Comparison of ENCODE assay signal across 22 cellular contexts in genomic region chr1:226652613-226653012, GRCh38.
DNase-seq lines count a peak whose midpoint lies in the region; ATAC-seq, FAIRE-seq and TF ChIP-seq lines count a peak whose summit lies in the region.
"Had no signal": no experiment of that assay in that cellular context is flagged by ENCODE, and none has a peak within 500 bp of the region (broad histone marks: within the 10 kb centered on the region; RNA-seq: fewer than 3 reads in every experiment).

No MANE protein-coding gene starts in this region.

- H3K27me3 Mint-ChIP-seq in stimulated activated naive B cell treated with anti-CD40 and anti-IgM and Interleukin-4, amounts not matched to agents 10 μg/mL and 1 μg/mL and 100 μg/mL, for 72 hours = no peaks in the 10 kb centered on the region

- no peak for TF ChIP-seq RAD21 in H1 (IDR thresholded peaks at IDR 0.05 in 1 of 2, conservative IDR thresholded peaks at IDR 0.05 in 1 of 2; ENCODE audit: low read depth in 2 of 2, low read length in 2 of 2)

- H3K4ac ChIP-seq in H1 (replicated peaks; ENCODE audit: insufficient read length, low read depth, low read length) = no peak overlapping the region

- no peak overlapping the region for H4K5ac ChIP-seq in H1 (ENCODE audit: insufficient read length, low read depth, low read length)

- no peak overlapping the region for H3K23ac ChIP-seq in H1 (ENCODE audit: insufficient read length)

- H3K9ac ChIP-seq in H1 (replicated peaks in 1 of 4; ENCODE audit: extremely low read depth in 1 of 4, low read depth in 3 of 4, low read length in 3 of 4) = no peak overlapping the region

- 0 out of 2 replicates have a peak overlapping the region, but pooled peaks have one; percentile 71 for H2AK5ac ChIP-seq in H1 (ENCODE audit: low read depth, low read length)

- no peaks in the 10 kb centered on the region for H3K27me3 ChIP-seq in right cardiac atrium (ENCODE audit: control insufficient read depth, insufficient read depth)
- H3K27me3 ChIP-seq in left ventricle myocardium inferior (ENCODE audit: low read depth) = no peaks in the 10 kb centered on the region
- no peaks in the 10 kb centered on the region; a peak in 1 of 7 replicates for H3K27me3 ChIP-seq in H1 (replicated peaks in 1 of 4; ENCODE audit: control insufficient read depth in 3 of 4, extremely low read depth in 1 of 4, insufficient read depth in 3 of 4, low read length in 3 of 4)
- H3K27me3 ChIP-seq in BE2C = no peaks in the 10 kb centered on the region
- H3K27me3 ChIP-seq: heart right ventricle, tibial nerve had no signal

- DNase-seq in right cardiac atrium = peak in 2 of 3 donors; percentile 5 to 30
- DNase-seq in left ventricle myocardium inferior = no peak
- peak; percentile 21 for DNase-seq in NCI-H69 (lab: John Stamatoyannopoulos, UW)
- DNase-seq in H1 (ENCODE audit: low read depth in 1 of 2, low spot score in 2 of 2) = no peak
- DNase-seq in stimulated activated naive B cell treated with anti-CD40 and anti-IgM and Interleukin-4, amounts not matched to agents 10 μg/mL and 1 μg/mL and 100 μg/mL, for 72 hours = no peak
- DNase-seq in SKM-1 (lab: John Stamatoyannopoulos, UW; ENCODE audit: unreplicated experiment) = no peak
- no peak for DNase-seq in BE2C
- DNase-seq: activated CD4-positive, alpha-beta T cell treated with anti-CD3 and anti-CD28 coated beads for 1 hour; foreskin fibroblast; heart right ventricle; HFFc6; KG1; NCI-H1694 treated with DMSO at 0.1 percent for 48 hours; OCI-M1; stimulated activated CD4-positive, alpha-beta T cell treated with anti-CD3 and anti-CD28 coated beads, Interleukin-2, amount 100 ng/mL, for 48 hours had no signal

- ATAC-seq in right cardiac atrium = no peak
- no peak for ATAC-seq in stimulated activated naive B cell treated with anti-CD40 and anti-IgM and Interleukin-4, amounts not matched to agents 10 μg/mL and 1 μg/mL and 100 μg/mL, for 72 hours (replicated peaks)
- ATAC-seq: heart right ventricle, Right ventricle myocardium inferior had no signal

- peak overlapping the region in 1 of 2 donors; percentile 12 for H3K4me3 Mint-ChIP-seq in stimulated activated naive B cell treated with anti-CD40 and anti-IgM and Interleukin-4, amounts not matched to agents 10 μg/mL and 1 μg/mL and 100 μg/mL, for 72 hours
- H3K4me3 Mint-ChIP-seq: HFFc6 had no signal

- no peaks in the 10 kb centered on the region for H3K79me1 ChIP-seq in H1 (ENCODE audit: low read depth, low read length)

- POLR2A ChIA-PET in H1 (lab: Charles Lee; ENCODE audit: partially characterized antibody) = no interaction called here

- FAIRE-seq in H1 (lab: Jason Lieb, UNC) = no peak
- FAIRE-seq: astrocyte, HTR-8/SVneo, TTC549 had no signal

- peaks cover 28 to 54% of the 10 kb centered on the region in 2 donors for H3K36me3 Mint-ChIP-seq in stimulated activated naive B cell treated with anti-CD40 and anti-IgM and Interleukin-4, amounts not matched to agents 10 μg/mL and 1 μg/mL and 100 μg/mL, for 72 hours

- H3K4me1 Mint-ChIP-seq in stimulated activated naive B cell treated with anti-CD40 and anti-IgM and Interleukin-4, amounts not matched to agents 10 μg/mL and 1 μg/mL and 100 μg/mL, for 72 hours = peaks cover 8 to 45% of the 10 kb centered on the region in 2 donors

- H2BK20ac ChIP-seq in H1 (ENCODE audit: low read length) = no peak overlapping the region

- peaks cover 29% of the 10 kb centered on the region for H3K4me1 ChIP-seq in right cardiac atrium (ENCODE audit: control insufficient read depth, insufficient read depth, low read length)
- H3K4me1 ChIP-seq in left ventricle myocardium inferior = peaks cover 1% of the 10 kb centered on the region
- H3K4me1 ChIP-seq in H1 (replicated peaks in 1 of 4; ENCODE audit: control insufficient read depth in 3 of 4, insufficient read depth in 4 of 4, low read length in 3 of 4) = peaks cover 4 to 36% (median 25%) of the 10 kb centered on the region in 4 experiments
- peaks cover 22% of the 10 kb centered on the region for H3K4me1 ChIP-seq in BE2C

- H2BK5ac ChIP-seq in H1 (ENCODE audit: low read depth, low read length) = peak overlapping the region; percentile 88; the same call in 1 of the 2 replicates

- no peaks in the 10 kb centered on the region for H3K79me2 ChIP-seq in H1 (ENCODE audit: control insufficient read depth in 1 of 2, insufficient read depth in 2 of 2, low read length in 2 of 2)

- no peak for TF ChIP-seq POLR2A in H1 (IDR thresholded peaks at IDR 0.05; ENCODE audit: control extremely low read depth in 1 of 2, low read depth in 2 of 2, low read length in 2 of 2)

- no peak for TF ChIP-seq CTCF in left ventricle myocardium inferior (IDR thresholded peaks at IDR 0.05; ENCODE audit: borderline replicate concordance)
- TF ChIP-seq CTCF in H1 (IDR thresholded peaks at IDR 0.05; ENCODE audit: control extremely low read depth in 1 of 3, insufficient read depth in 1 of 3, low read depth in 1 of 3, low read length in 3 of 3) = no peak
- TF ChIP-seq CTCF in BE2C (IDR thresholded peaks at IDR 0.05; ENCODE audit: low read depth, low read length) = no peak

- WGBS in right cardiac atrium = 91% methylated on average over 6 of the region's 6 CpGs
- WGBS in H1 (ENCODE audit: extremely low coverage in 1 of 2, insufficient coverage in 1 of 2, insufficient read length in 1 of 2, insufficient replicate concordance in 2 of 2, low coverage in 1 of 2, low lambda C conversion rate in 2 of 2, missing lambda C conversion rate in 1 of 2), 2 experiments = 86% methylated on average over 5 of the region's 6 CpGs; no CpG with 5 or more reads in 1 of the 2 experiments

- H3K27ac Mint-ChIP-seq in stimulated activated naive B cell treated with anti-CD40 and anti-IgM and Interleukin-4, amounts not matched to agents 10 μg/mL and 1 μg/mL and 100 μg/mL, for 72 hours = peak overlapping the region; percentile 97
- H3K27ac Mint-ChIP-seq: HFFc6 had no signal

- H3K14ac ChIP-seq in H1 (ENCODE audit: insufficient read length) = no peak overlapping the region

- H3K18ac ChIP-seq in H1 (ENCODE audit: extremely low read depth, low read length) = peak overlapping the region; percentile 26; the same call in 1 of the 2 replicates

- H3K56ac ChIP-seq in H1 (replicated peaks; ENCODE audit: insufficient read length, low read depth, low read length) = no peak overlapping the region

- CTCF ChIA-PET in H1 (lab: Charles Lee; ENCODE audit: partially characterized antibody) = interaction anchor here (0.7 to 6.1 kb wide), 5 partner anchors 8 to 84 kb away, joined by 3 to 27 read pairs (median 7); no protein-coding TSS in a partner anchor

- H3K4me3 ChIP-seq in right cardiac atrium (ENCODE audit: low read length) (no peak overlapping the region), left ventricle myocardium inferior (no peak overlapping the region), H1 (ENCODE audit: extremely low read depth in 1 of 4, insufficient read depth in 2 of 4, low read depth in 3 of 4, low read length in 4 of 4) (no peak overlapping the region), BE2C (ENCODE audit: low read depth, low read length) (no peak overlapping the region)
- H3K4me3 ChIP-seq: heart right ventricle, prostate gland, skin epidermis, tibial nerve had no signal

- no peaks in the 10 kb centered on the region for H3K9me3 Mint-ChIP-seq in stimulated activated naive B cell treated with anti-CD40 and anti-IgM and Interleukin-4, amounts not matched to agents 10 μg/mL and 1 μg/mL and 100 μg/mL, for 72 hours
- H3K9me3 Mint-ChIP-seq: HFFc6 had no signal

- no peak overlapping the region for H3K4me2 ChIP-seq in H1 (ENCODE audit: insufficient read depth in 1 of 2, low read depth in 2 of 2, low read length in 2 of 2)

- H4K20me1 ChIP-seq in H1 (replicated peaks in 1 of 2; ENCODE audit: control insufficient read depth in 1 of 2, insufficient read depth in 2 of 2, low read length in 2 of 2) = peaks cover 0 to 4% of the 10 kb centered on the region in 2 experiments

- no peaks in the 10 kb centered on the region for H3K23me2 ChIP-seq in H1 (ENCODE audit: low read depth, low read length)

- no peak for TF ChIP-seq EP300 in H1 (IDR thresholded peaks at IDR 0.05; ENCODE audit: borderline replicate concordance in 1 of 2, low read depth in 2 of 2, low read length in 2 of 2)

- no peak overlapping the region for H4K8ac ChIP-seq in H1 (ENCODE audit: extremely low read depth, insufficient read depth, low read length)

- H4K91ac ChIP-seq in H1 (replicated peaks; ENCODE audit: insufficient read length, low read length) = peak overlapping the region; percentile 49

- no peak overlapping the region for H2AFZ ChIP-seq in H1 (ENCODE audit: low read length)

- H3K27ac ChIP-seq in right cardiac atrium (ENCODE audit: low read length) (no peak overlapping the region), left ventricle myocardium inferior (replicated peaks) (no peak overlapping the region), H1 (ENCODE audit: low read depth, low read length) (no peak overlapping the region)

- H3K36me3 ChIP-seq in left ventricle myocardium inferior (peaks cover 9% of the 10 kb centered on the region), H1 (ENCODE audit: control insufficient read depth in 2 of 4, insufficient read depth in 4 of 4, low read length in 3 of 4) (no peaks in the 10 kb centered on the region), BE2C (no peaks in the 10 kb centered on the region)

- H2BK120ac ChIP-seq in H1 (replicated peaks; ENCODE audit: low read depth, low read length) = no peak overlapping the region

- H2BK15ac ChIP-seq in H1 (ENCODE audit: low read length) = no peak overlapping the region; the same call in 1 of the 2 replicates

- intact Hi-C loops in right cardiac atrium (cut with DNase I) (loop anchor here in 1 of 4 donors (5.0 kb wide), 1 partner anchor 165 kb away; no protein-coding TSS in a partner anchor), left ventricle myocardium inferior (cut with micrococcal nuclease) (loop anchor here (10.0 kb wide), 1 partner anchor 82 kb away; the partner anchor contains the start of gene ITPKB)

- H2BK12ac ChIP-seq in H1 (ENCODE audit: low read depth, low read length) = no peak overlapping the region; the same call in 1 of the 2 replicates

- no peaks in the 10 kb centered on the region for H3K9me3 ChIP-seq in right cardiac atrium (ENCODE audit: control insufficient read depth, low read length)
- no peaks in the 10 kb centered on the region for H3K9me3 ChIP-seq in left ventricle myocardium inferior (replicated peaks)
- no peaks in the 10 kb centered on the region for H3K9me3 ChIP-seq in H1 (ENCODE audit: insufficient read depth in 2 of 2, low read depth in 1 of 2, low read length in 1 of 2)
- no peaks in the 10 kb centered on the region for H3K9me3 ChIP-seq in BE2C
- H3K9me3 ChIP-seq: heart right ventricle, prostate gland, tibial nerve had no signal

TF ChIP-seq in H1, 55 proteins besides CTCF, POLR2A, EP300 and RAD21 (continues in another document):
- no peak for TF ChIP-seq GTF2F1 (IDR thresholded peaks at IDR 0.05; ENCODE audit: borderline replicate concordance, low read depth, low read length)
- TF ChIP-seq MAFK (IDR thresholded peaks at IDR 0.05; ENCODE audit: low read depth, low read length) = no peak
- TF ChIP-seq TCF12 (IDR thresholded peaks at IDR 0.05; ENCODE audit: low read depth, low read length) = no peak
- TF ChIP-seq KDM1A (IDR thresholded peaks at IDR 0.05; ENCODE audit: borderline replicate concordance, low read length) = no peak
- no peak for TF ChIP-seq POLR2AphosphoS5 (IDR thresholded peaks at IDR 0.05; ENCODE audit: low read depth, low read length)
- no peak for TF ChIP-seq CEBPB (IDR thresholded peaks at IDR 0.05; ENCODE audit: low read depth, low read length)
- TF ChIP-seq CBX5 (IDR thresholded peaks at IDR 0.05; ENCODE audit: low read depth, low read length) = no peak

Comparison
In these comparisons a context has a peak if more than half of its experiments do, and no peak if none do; other contexts are left out.
1. DNase-seq: peak in right cardiac atrium (2 of 3) and NCI-H69 (single experiment); none in left ventricle myocardium inferior (single experiment), H1 (0 of 2), stimulated activated naive B cell treated with anti-CD40 and anti-IgM and Interleukin-4, amounts not matched to agents 10 μg/mL and 1 μg/mL and 100 μg/mL, for 72 hours (single experiment), SKM-1 (single experiment) and BE2C (single experiment).